Comparison of ENCODE assay signal across 12 cellular contexts in genomic region chr21:44051462-44051941, GRCh38. TPM values are rescaled to one million over a fixed set of nuclear protein-coding genes. Genes with fewer than 3 reads are reported as not detected.
DNase-seq lines count a peak whose midpoint lies in the region; ATAC-seq and TF ChIP-seq lines count a peak whose summit lies in the region.
"Had no signal": no experiment of that assay in that cellular context is flagged by ENCODE, and none has a peak within 500 bp of the region (broad histone marks: within the 10 kb centered on the region; RNA-seq: fewer than 3 reads in every experiment).

No MANE protein-coding gene starts in this region.

- peaks cover 53% of the 10 kb centered on the region for H3K79me2 ChIP-seq in GM23338 (replicated peaks; ENCODE audit: insufficient read depth)

- H3K27me3 Mint-ChIP-seq in GM23338 (ENCODE audit: insufficient read depth, low read depth, poor library complexity), result peaks cover 4% of the 10 kb centered on the region

- no peaks in the 10 kb centered on the region for H3K4me1 Mint-ChIP-seq in GM23338

- H3K36me3 ChIP-seq in GM23338 (ENCODE audit: insufficient read depth) (0 out of 2 replicates have a peak, but pooled peaks cover 9% of the 10 kb centered on the region), rectal smooth muscle tissue (ENCODE audit: control insufficient read depth, insufficient read depth, low read length) (peaks cover 2% of the 10 kb centered on the region)

- no peak overlapping the region for H3K4me3 ChIP-seq in GM23338
- H3K4me3 ChIP-seq in rectal smooth muscle tissue (ENCODE audit: low read length), result peak overlapping the region; percentile 41

- H2AFZ ChIP-seq in GM23338, result no peak overlapping the region

- no peak overlapping the region for H3K27ac Mint-ChIP-seq in GM23338

- H3K27ac ChIP-seq in GM23338 (ENCODE audit: low read depth) (peak overlapping the region; percentile 26; the same call in 1 of the 2 replicates), cingulate gyrus (ENCODE audit: low read depth, low read length) (peak overlapping the region; percentile 98), rectal smooth muscle tissue (ENCODE audit: low read depth, low read length) (peak overlapping the region; percentile 97)

- no peak overlapping the region for H3K4me3 Mint-ChIP-seq in GM23338

- DNase-seq in GM23338 (ENCODE audit: low spot score), result no peak
- DNase-seq in left kidney (ENCODE audit: low read depth, low spot score), result peak; percentile 37
- DNase-seq in effector CD4-positive, alpha-beta T cell, result no peak
- no peak for DNase-seq in activated naive CD4-positive, alpha-beta T cell treated with Interleukin-2 at 50 U/mL for 16 hours
- DNase-seq: stimulated activated CD4-positive, alpha-beta T cell treated with anti-CD3 and anti-CD28 coated beads, Interleukin-4, amount 100 ng/mL, for 24 hours; T1000 had no signal

- no peak for TF ChIP-seq CTCF in GM23338 (conservative IDR thresholded peaks at IDR 0.05; ENCODE audit: low read depth in 2 of 2)

- no peaks in the 10 kb centered on the region for H3K4me1 ChIP-seq in GM23338 (ENCODE audit: insufficient read depth)
- H3K4me1 ChIP-seq in rectal smooth muscle tissue (ENCODE audit: control insufficient read depth, insufficient read depth, low read length), result peaks cover 22% of the 10 kb centered on the region

- H3K9ac ChIP-seq in rectal smooth muscle tissue (ENCODE audit: low read length), result peak overlapping the region; percentile 1

- H3F3A ChIP-seq in GM23338 (replicated peaks; ENCODE audit: low read depth), result no peaks in the 10 kb centered on the region

- no peaks in the 10 kb centered on the region for H3K9me2 ChIP-seq in GM23338 (ENCODE audit: insufficient read depth)

- peaks cover 9% of the 10 kb centered on the region; the same call in 2 of the 3 replicates for H3K36me3 Mint-ChIP-seq in GM23338 (ENCODE audit: low read depth)

- ATAC-seq in GM23338 (no peak; the same call in 2 of the 3 replicates), HG02588 (IDR thresholded peaks at IDR 0.05; ENCODE audit: unreplicated experiment) (no peak), GM21447 (IDR thresholded peaks at IDR 0.05; ENCODE audit: unreplicated experiment) (no peak)
- ATAC-seq: activated naive CD4-positive, alpha-beta T cell treated with anti-CD3 and anti-CD28 coated beads, Interleukin-2, amount 50 U/mL, for 72 hours; HCT116 had no signal

- H3K27me3 ChIP-seq in GM23338 (ENCODE audit: insufficient read depth) (no peaks in the 10 kb centered on the region), rectal smooth muscle tissue (ENCODE audit: control insufficient read depth, insufficient read depth, low read length) (no peaks in the 10 kb centered on the region)

- H3K4me2 ChIP-seq in GM23338, result no peak overlapping the region

- peaks cover 32% of the 10 kb centered on the region for H4K20me1 ChIP-seq in GM23338 (replicated peaks; ENCODE audit: insufficient read depth)

- no peaks in the 10 kb centered on the region for H3K9me3 Mint-ChIP-seq in GM23338
- H3K9me3 Mint-ChIP-seq: activated naive CD4-positive, alpha-beta T cell treated with anti-CD3 and anti-CD28 coated beads, Interleukin-2, amount 50 U/mL, for 72 hours had no signal

TF ChIP-seq in GM23338, 12 proteins besides CTCF, POLR2A, EP300 and RAD21:
- no peak for TF ChIP-seq EZH2 (IDR thresholded peaks at IDR 0.05; ENCODE audit: low read depth, unreplicated experiment)
- no peak for TF ChIP-seq CREB1 (CRISPR knock-in tag; IDR thresholded peaks at IDR 0.05; ENCODE audit: low read depth)
- TF ChIP-seq, protein P1, sequence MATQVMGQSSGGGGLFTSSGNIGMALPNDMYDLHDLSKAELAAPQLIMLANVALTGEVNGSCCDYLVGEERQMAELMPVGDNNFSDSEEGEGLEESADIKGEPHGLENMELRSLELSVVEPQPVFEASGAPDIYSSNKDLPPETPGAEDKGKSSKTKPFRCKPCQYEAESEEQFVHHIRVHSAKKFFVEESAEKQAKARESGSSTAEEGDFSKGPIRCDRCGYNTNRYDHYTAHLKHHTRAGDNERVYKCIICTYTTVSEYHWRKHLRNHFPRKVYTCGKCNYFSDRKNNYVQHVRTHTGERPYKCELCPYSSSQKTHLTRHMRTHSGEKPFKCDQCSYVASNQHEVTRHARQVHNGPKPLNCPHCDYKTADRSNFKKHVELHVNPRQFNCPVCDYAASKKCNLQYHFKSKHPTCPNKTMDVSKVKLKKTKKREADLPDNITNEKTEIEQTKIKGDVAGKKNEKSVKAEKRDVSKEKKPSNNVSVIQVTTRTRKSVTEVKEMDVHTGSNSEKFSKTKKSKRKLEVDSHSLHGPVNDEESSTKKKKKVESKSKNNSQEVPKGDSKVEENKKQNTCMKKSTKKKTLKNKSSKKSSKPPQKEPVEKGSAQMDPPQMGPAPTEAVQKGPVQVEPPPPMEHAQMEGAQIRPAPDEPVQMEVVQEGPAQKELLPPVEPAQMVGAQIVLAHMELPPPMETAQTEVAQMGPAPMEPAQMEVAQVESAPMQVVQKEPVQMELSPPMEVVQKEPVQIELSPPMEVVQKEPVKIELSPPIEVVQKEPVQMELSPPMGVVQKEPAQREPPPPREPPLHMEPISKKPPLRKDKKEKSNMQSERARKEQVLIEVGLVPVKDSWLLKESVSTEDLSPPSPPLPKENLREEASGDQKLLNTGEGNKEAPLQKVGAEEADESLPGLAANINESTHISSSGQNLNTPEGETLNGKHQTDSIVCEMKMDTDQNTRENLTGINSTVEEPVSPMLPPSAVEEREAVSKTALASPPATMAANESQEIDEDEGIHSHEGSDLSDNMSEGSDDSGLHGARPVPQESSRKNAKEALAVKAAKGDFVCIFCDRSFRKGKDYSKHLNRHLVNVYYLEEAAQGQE (IDR thresholded peaks at IDR 0.05; ENCODE audit: unreplicated experiment), result no peak
- TF ChIP-seq, protein P2, sequence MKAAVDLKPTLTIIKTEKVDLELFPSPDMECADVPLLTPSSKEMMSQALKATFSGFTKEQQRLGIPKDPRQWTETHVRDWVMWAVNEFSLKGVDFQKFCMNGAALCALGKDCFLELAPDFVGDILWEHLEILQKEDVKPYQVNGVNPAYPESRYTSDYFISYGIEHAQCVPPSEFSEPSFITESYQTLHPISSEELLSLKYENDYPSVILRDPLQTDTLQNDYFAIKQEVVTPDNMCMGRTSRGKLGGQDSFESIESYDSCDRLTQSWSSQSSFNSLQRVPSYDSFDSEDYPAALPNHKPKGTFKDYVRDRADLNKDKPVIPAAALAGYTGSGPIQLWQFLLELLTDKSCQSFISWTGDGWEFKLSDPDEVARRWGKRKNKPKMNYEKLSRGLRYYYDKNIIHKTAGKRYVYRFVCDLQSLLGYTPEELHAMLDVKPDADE (IDR thresholded peaks at IDR 0.05), result no peak
TF ChIP-seq in GM23338: peak in this region for 0.

RNA-seq across cellular contexts. Expression of gene TRAPPC10, which starts 39.4 kb away (rescaled TPM):
- 27.1 and 30.9 TPM in 2 replicates for total RNA-seq in GM23338 (2014; rRNA removed; shearing (Covaris generic))
- polyA plus RNA-seq in GM23338 (2016; fragmentation: Nextera tagmentation; extraction: Ambion mirVana), result 14.0 and 16.2 TPM in 2 replicates

RNA-seq across cellular contexts. Expression of gene PWP2, which starts 55.7 kb away (rescaled TPM):
- 59.2 and 64.9 TPM in 2 replicates for total RNA-seq in GM23338 (2014; rRNA removed; shearing (Covaris generic))
- polyA plus RNA-seq in GM23338 (2016; fragmentation: Nextera tagmentation; extraction: Ambion mirVana), result 17.6 and 18.2 TPM in 2 replicates

Comparison
In these comparisons a context has a peak if more than half of its experiments do, and no peak if none do; other contexts are left out.
1. H3K27ac ChIP-seq: peak in every context shown above with its lines; median percentile 98 in cingulate gyrus; 97 in rectal smooth muscle tissue; 26 in GM23338.